1 cellular context compared by ENCODE assay signal in the genomic region with DNA sequence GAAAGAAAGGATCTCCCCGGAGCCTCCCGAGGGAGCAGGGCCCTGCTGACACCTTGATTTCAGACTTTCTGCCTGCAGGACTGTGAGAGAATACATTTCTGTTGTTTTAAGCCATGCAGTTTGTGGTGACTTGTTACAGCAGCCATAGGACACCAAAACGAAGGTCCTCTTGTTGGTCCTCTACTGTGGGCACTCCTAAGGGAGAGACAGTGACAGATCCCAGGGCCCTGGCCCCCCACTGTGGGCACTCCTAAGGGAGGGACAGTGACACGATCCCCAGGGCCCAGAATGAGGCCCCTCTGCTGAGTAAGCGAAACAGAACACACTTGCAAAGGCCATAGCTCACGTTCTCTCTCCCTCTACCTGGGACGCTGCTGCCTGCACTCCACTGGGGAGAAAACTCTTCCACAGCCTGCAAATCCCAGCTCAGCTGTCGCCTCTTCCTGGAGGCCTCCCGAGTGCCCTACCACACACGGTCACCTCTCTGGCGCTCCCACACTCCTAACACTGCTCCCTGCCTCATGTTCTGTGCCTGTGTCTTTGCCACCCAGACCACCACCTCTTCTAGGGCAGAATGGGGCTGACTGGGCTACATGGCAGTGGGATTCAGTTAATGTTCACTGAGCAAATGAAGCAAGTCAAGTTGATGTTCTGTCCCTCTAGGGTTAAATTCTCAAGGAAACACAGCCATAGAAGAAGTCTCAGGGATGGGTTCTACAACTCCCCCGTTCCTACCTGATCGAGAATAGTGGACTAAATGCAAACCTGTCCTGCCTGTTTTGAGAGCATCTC.
A peak's percentile ranks its signal among the peaks of the same experiment; 100 is the strongest.
TF ChIP-seq lines count a peak whose summit lies in the region.

No MANE protein-coding gene starts in this region.

TF ChIP-seq in HepG2, 621 proteins besides CTCF, POLR2A, EP300 and RAD21:
- TF ChIP-seq, protein P1, sequence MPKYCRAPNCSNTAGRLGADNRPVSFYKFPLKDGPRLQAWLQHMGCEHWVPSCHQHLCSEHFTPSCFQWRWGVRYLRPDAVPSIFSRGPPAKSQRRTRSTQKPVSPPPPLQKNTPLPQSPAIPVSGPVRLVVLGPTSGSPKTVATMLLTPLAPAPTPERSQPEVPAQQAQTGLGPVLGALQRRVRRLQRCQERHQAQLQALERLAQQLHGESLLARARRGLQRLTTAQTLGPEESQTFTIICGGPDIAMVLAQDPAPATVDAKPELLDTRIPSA (CRISPR knock-in tag; IDR thresholded peaks at IDR 0.05; ENCODE audit: borderline replicate concordance) = no peak
- TF ChIP-seq PHF21A (CRISPR knock-in tag; IDR thresholded peaks at IDR 0.05) (no peak), MAFK (conservative IDR thresholded peaks at IDR 0.05 in 1 of 2, IDR thresholded peaks at IDR 0.05 in 1 of 2; ENCODE audit: low read length in 2 of 2) (peak; percentile 57 to 62), MZF1 (CRISPR knock-in tag; IDR thresholded peaks at IDR 0.05; ENCODE audit: borderline replicate concordance) (no peak), PAXIP1 (CRISPR knock-in tag; conservative IDR thresholded peaks at IDR 0.05) (no peak), CAMTA2 (CRISPR knock-in tag; IDR thresholded peaks at IDR 0.05; ENCODE audit: borderline replicate concordance) (no peak)
